In the genomic region with DNA sequence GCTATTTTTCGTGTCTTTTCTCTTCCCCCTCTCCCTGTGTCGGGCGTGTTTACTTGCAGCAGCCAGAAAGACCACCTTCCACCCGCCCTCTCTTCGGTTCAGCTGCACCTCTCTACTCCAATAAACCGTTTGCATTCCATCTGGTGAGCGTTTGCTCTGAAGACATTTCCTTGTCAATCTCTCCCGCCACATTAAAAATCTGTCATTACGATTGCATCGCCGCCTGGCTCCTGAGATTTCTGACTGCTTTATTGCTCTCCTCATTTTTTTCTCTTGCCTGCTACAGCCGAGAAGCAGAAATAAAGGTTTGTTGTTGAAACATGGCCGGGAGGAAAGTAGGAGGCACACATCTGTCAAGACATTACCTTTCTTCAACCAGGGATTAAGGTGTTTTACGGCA, we compare ENCODE assay signal across 26 cellular contexts.
A peak's percentile ranks its signal among the peaks of the same experiment; 100 is the strongest.
DNase-seq lines count a peak whose midpoint lies in the region; ATAC-seq and TF ChIP-seq lines count a peak whose summit lies in the region.
"Had no signal": no experiment of that assay in that cellular context is flagged by ENCODE, and none has a peak within 500 bp of the region (broad histone marks: within the 10 kb centered on the region; RNA-seq: fewer than 3 reads in every experiment).

No MANE protein-coding gene starts in this region.

- H4K20me1 ChIP-seq in DND-41 (ENCODE audit: insufficient read depth, low read length) (no peaks in the 10 kb centered on the region), neural cell (ENCODE audit: insufficient read depth) (no peaks in the 10 kb centered on the region)

- H3K9ac ChIP-seq in DND-41 (ENCODE audit: low read depth, low read length) (peak overlapping the region; percentile 57), neural cell (ENCODE audit: low read length) (peak overlapping the region; percentile 42)

- H3K4me3 ChIP-seq in DND-41 (ENCODE audit: low read depth in 1 of 2, low read length in 2 of 2) (peak overlapping the region in 1 of 2 experiments; percentile 3; a peak in 1 of 4 replicates), neural cell (ENCODE audit: low read length) (peak overlapping the region; percentile 47)
- H3K4me3 ChIP-seq: A549, coronary artery, hepatocyte, lung, SJSA1, stomach, thyroid gland, vagina had no signal

- no peaks in the 10 kb centered on the region for H3K79me2 ChIP-seq in DND-41 (ENCODE audit: insufficient read depth, low read length)
- H3K79me2 ChIP-seq in neural cell (replicated peaks; ENCODE audit: insufficient read depth, low read length), result no peaks in the 10 kb centered on the region
- H3K79me2 ChIP-seq: hepatocyte had no signal

- peaks cover 9% of the 10 kb centered on the region for H3K36me3 Mint-ChIP-seq in activated CD8-positive, alpha-beta memory T cell treated with anti-CD3 and anti-CD28 coated beads, Interleukin-2, amount 10 ng/mL, durations not matched to agents 7 days and 5 days
- H3K36me3 Mint-ChIP-seq in activated CD8-positive, alpha-beta T cell treated with anti-CD3 and anti-CD28 coated beads, Interleukin-2, amount 10 ng/mL, durations not matched to agents 7 days and 5 days (ENCODE audit: low read depth), result no peaks in the 10 kb centered on the region
- H3K36me3 Mint-ChIP-seq: IgD-negative memory B cell, natural killer cell had no signal

- POLR2A ChIA-PET in activated CD8-positive, alpha-beta T cell treated with anti-CD3 and anti-CD28 coated beads, Interleukin-2, amount 10 ng/mL, durations not matched to agents 7 days and 5 days (lab: Charles Lee), result interaction anchor here (0.6 to 1.0 kb wide), 2 partner anchors 9 to 15 kb away, joined by 3 to 5 read pairs; no protein-coding TSS in a partner anchor

- H3F3A ChIP-seq in neural cell (ENCODE audit: insufficient read depth, low read length, poor library complexity, severe bottlenecking), result peaks cover 6% of the 10 kb centered on the region

- no peaks in the 10 kb centered on the region for H3K9me3 ChIP-seq in DND-41 (ENCODE audit: insufficient read depth, low read length, severe bottlenecking)
- no peaks in the 10 kb centered on the region for H3K9me3 ChIP-seq in neural cell (ENCODE audit: low read length)
- H3K9me3 ChIP-seq: A549, SJSA1, thyroid gland, vagina had no signal

- DNase-seq in activated CD8-positive, alpha-beta memory T cell treated with anti-CD3 and anti-CD28 coated beads, Interleukin-2, amount 10 ng/mL, durations not matched to agents 7 days and 5 days, result no peak
- no peak for DNase-seq in activated CD8-positive, alpha-beta memory T cell treated with anti-CD3 and anti-CD28 coated beads, Interleukin-2, amount 50 U/mL, for 4 hours
- DNase-seq in DND-41 (peak; percentile 81), cerebellum (ENCODE audit: low spot score) (no peak), NCI-H446 treated with DMSO at 0.1 percent for 48 hours (lab: John Stamatoyannopoulos, UW) (no peak)
- peak; percentile 19 for DNase-seq in activated CD8-positive, alpha-beta T cell treated with anti-CD3 and anti-CD28 coated beads, Interleukin-2, amount 10 ng/mL, durations not matched to agents 7 days and 5 days
- DNase-seq: activated CD4-positive, CD25-positive, alpha-beta regulatory T cell; effector CD8-positive, alpha-beta T cell; EL; natural killer cell; NCI-H146; NCI-H446; NCI-H82; RPMI8226; stomach; T-helper 1 cell; thyroid gland had no signal

- H3K27me3 ChIP-seq in DND-41 (ENCODE audit: insufficient read depth, low read length, poor library complexity) (no peaks in the 10 kb centered on the region), neural cell (ENCODE audit: insufficient read depth, low read depth, low read length) (no peaks in the 10 kb centered on the region)
- H3K27me3 ChIP-seq: hepatocyte, SJSA1, thyroid gland, vagina had no signal

- peak overlapping the region; percentile 16 for H3K4me3 Mint-ChIP-seq in activated CD8-positive, alpha-beta memory T cell treated with anti-CD3 and anti-CD28 coated beads, Interleukin-2, amount 10 ng/mL, durations not matched to agents 7 days and 5 days
- peak overlapping the region; percentile 13 for H3K4me3 Mint-ChIP-seq in activated CD8-positive, alpha-beta T cell treated with anti-CD3 and anti-CD28 coated beads, Interleukin-2, amount 10 ng/mL, durations not matched to agents 7 days and 5 days
- H3K4me3 Mint-ChIP-seq: IgD-negative memory B cell, natural killer cell had no signal

- H3K4me1 ChIP-seq in DND-41 (ENCODE audit: insufficient read depth, low read length), result peaks cover 78% of the 10 kb centered on the region
- H3K4me1 ChIP-seq: A549, SJSA1, stomach, thyroid gland, vagina had no signal

- peaks cover 31% of the 10 kb centered on the region for H3K4me1 Mint-ChIP-seq in activated CD8-positive, alpha-beta memory T cell treated with anti-CD3 and anti-CD28 coated beads, Interleukin-2, amount 10 ng/mL, durations not matched to agents 7 days and 5 days
- H3K4me1 Mint-ChIP-seq in activated CD8-positive, alpha-beta T cell treated with anti-CD3 and anti-CD28 coated beads, Interleukin-2, amount 10 ng/mL, durations not matched to agents 7 days and 5 days (ENCODE audit: low read depth), result peaks cover 50% of the 10 kb centered on the region

- H3K27ac ChIP-seq in DND-41 (ENCODE audit: low read length) (peak overlapping the region; percentile 95), neural cell (ENCODE audit: low read length) (peak overlapping the region; percentile 86)
- H3K27ac ChIP-seq: A549, coronary artery, hepatocyte, SJSA1, stomach, thyroid gland, vagina had no signal

- H3K9me3 Mint-ChIP-seq in activated CD8-positive, alpha-beta memory T cell treated with anti-CD3 and anti-CD28 coated beads, Interleukin-2, amount 10 ng/mL, durations not matched to agents 7 days and 5 days (ENCODE audit: low read depth), result no peaks in the 10 kb centered on the region
- H3K9me3 Mint-ChIP-seq in activated CD8-positive, alpha-beta T cell treated with anti-CD3 and anti-CD28 coated beads, Interleukin-2, amount 10 ng/mL, durations not matched to agents 7 days and 5 days (ENCODE audit: insufficient read depth), result no peaks in the 10 kb centered on the region
- H3K9me3 Mint-ChIP-seq: natural killer cell had no signal

- peak overlapping the region; percentile 75 for H3K27ac Mint-ChIP-seq in activated CD8-positive, alpha-beta memory T cell treated with anti-CD3 and anti-CD28 coated beads, Interleukin-2, amount 10 ng/mL, durations not matched to agents 7 days and 5 days
- H3K27ac Mint-ChIP-seq in activated CD8-positive, alpha-beta T cell treated with anti-CD3 and anti-CD28 coated beads, Interleukin-2, amount 10 ng/mL, durations not matched to agents 7 days and 5 days, result peak overlapping the region; percentile 71
- H3K27ac Mint-ChIP-seq: IgD-negative memory B cell, natural killer cell had no signal

- no peaks in the 10 kb centered on the region for H3K36me3 ChIP-seq in DND-41 (ENCODE audit: insufficient read depth, low read length)
- H3K36me3 ChIP-seq in neural cell (ENCODE audit: insufficient read depth, low read length), result no peaks in the 10 kb centered on the region
- H3K36me3 ChIP-seq: SJSA1, stomach, thyroid gland, vagina had no signal

- no peaks in the 10 kb centered on the region for H3K9me2 ChIP-seq in neural cell (ENCODE audit: insufficient read depth, low read length)

- H3K27me3 Mint-ChIP-seq in activated CD8-positive, alpha-beta memory T cell treated with anti-CD3 and anti-CD28 coated beads, Interleukin-2, amount 10 ng/mL, durations not matched to agents 7 days and 5 days, result no peaks in the 10 kb centered on the region
- no peaks in the 10 kb centered on the region for H3K27me3 Mint-ChIP-seq in activated CD8-positive, alpha-beta T cell treated with anti-CD3 and anti-CD28 coated beads, Interleukin-2, amount 10 ng/mL, durations not matched to agents 7 days and 5 days (ENCODE audit: low read depth)

- ATAC-seq in activated CD8-positive, alpha-beta memory T cell treated with anti-CD3 and anti-CD28 coated beads, Interleukin-2, amount 10 ng/mL, durations not matched to agents 7 days and 5 days, result no peak
- ATAC-seq in DND-41 (ENCODE audit: insufficient read depth, low read depth) (peak; percentile 45), HG02970 (IDR thresholded peaks at IDR 0.05; ENCODE audit: low FRiP score, unreplicated experiment) (no peak)
- ATAC-seq in activated CD8-positive, alpha-beta T cell treated with anti-CD3 and anti-CD28 coated beads, Interleukin-2, amount 10 ng/mL, durations not matched to agents 7 days and 5 days, result no peak
- ATAC-seq: A549, natural killer cell had no signal

- TF ChIP-seq EP300 in neural cell (conservative IDR thresholded peaks at IDR 0.05; ENCODE audit: poor library complexity, severe bottlenecking), result peak; percentile 87

- no peak for TF ChIP-seq CTCF in DND-41 (IDR thresholded peaks at IDR 0.05; ENCODE audit: borderline replicate concordance, extremely low read depth, low read length, poor library complexity, severe bottlenecking)
- TF ChIP-seq CTCF in neural cell (IDR thresholded peaks at IDR 0.05; ENCODE audit: poor library complexity, severe bottlenecking), result no peak

- TF ChIP-seq RAD21 in neural cell (conservative IDR thresholded peaks at IDR 0.05), result peak; percentile 57

- H2AFZ ChIP-seq in DND-41 (ENCODE audit: low read depth, low read length) (peak overlapping the region; percentile 41), neural cell (ENCODE audit: low read depth, low read length) (no peak overlapping the region)
- H2AFZ ChIP-seq: hepatocyte had no signal

- CTCF ChIA-PET in activated CD8-positive, alpha-beta memory T cell treated with anti-CD3 and anti-CD28 coated beads, Interleukin-2, amount 10 ng/mL, durations not matched to agents 7 days and 5 days (lab: Charles Lee), result no interaction called here
- CTCF ChIA-PET in activated CD8-positive, alpha-beta T cell treated with anti-CD3 and anti-CD28 coated beads, Interleukin-2, amount 10 ng/mL, durations not matched to agents 7 days and 5 days (lab: Charles Lee), result interaction anchor here (1.1 kb wide), 1 partner anchor 24 kb away, joined by 3 read pairs; no protein-coding TSS in a partner anchor

- H3K4me2 ChIP-seq in DND-41 (ENCODE audit: insufficient read depth, low read length), result peak overlapping the region; percentile 40
- H3K4me2 ChIP-seq in neural cell (ENCODE audit: low read length), result no peak overlapping the region
- H3K4me2 ChIP-seq: A549, hepatocyte had no signal

TF ChIP-seq in neural cell, 6 proteins besides CTCF, POLR2A, EP300 and RAD21:
- TF ChIP-seq EZH2 (IDR thresholded peaks at IDR 0.05; ENCODE audit: borderline replicate concordance, insufficient read depth, low read length, poor library complexity, severe bottlenecking), result no peak
- TF ChIP-seq MXI1 (conservative IDR thresholded peaks at IDR 0.05; ENCODE audit: poor library complexity, severe bottlenecking), result no peak
- peak; percentile 56 for TF ChIP-seq POLR2AphosphoS5 (IDR thresholded peaks at IDR 0.05)
- TF ChIP-seq TAF1 (IDR thresholded peaks at IDR 0.05; ENCODE audit: low read depth), result no peak
- peak; percentile 57 for TF ChIP-seq SMC3 (conservative IDR thresholded peaks at IDR 0.05; ENCODE audit: poor library complexity)

Comparison
In these comparisons a context has a peak if more than half of its experiments do, and no peak if none do; other contexts are left out.
1. DNase-seq: peak in DND-41 (single experiment) and activated CD8-positive, alpha-beta T cell treated with anti-CD3 and anti-CD28 coated beads, Interleukin-2, amount 10 ng/mL, durations not matched to agents 7 days and 5 days (single experiment); none in activated CD8-positive, alpha-beta memory T cell treated with anti-CD3 and anti-CD28 coated beads, Interleukin-2, amount 10 ng/mL, durations not matched to agents 7 days and 5 days (single experiment), activated CD8-positive, alpha-beta memory T cell treated with anti-CD3 and anti-CD28 coated beads, Interleukin-2, amount 50 U/mL, for 4 hours (single experiment), cerebellum (single experiment) and NCI-H446 treated with DMSO at 0.1 percent for 48 hours (single experiment).